In the genomic region with DNA sequence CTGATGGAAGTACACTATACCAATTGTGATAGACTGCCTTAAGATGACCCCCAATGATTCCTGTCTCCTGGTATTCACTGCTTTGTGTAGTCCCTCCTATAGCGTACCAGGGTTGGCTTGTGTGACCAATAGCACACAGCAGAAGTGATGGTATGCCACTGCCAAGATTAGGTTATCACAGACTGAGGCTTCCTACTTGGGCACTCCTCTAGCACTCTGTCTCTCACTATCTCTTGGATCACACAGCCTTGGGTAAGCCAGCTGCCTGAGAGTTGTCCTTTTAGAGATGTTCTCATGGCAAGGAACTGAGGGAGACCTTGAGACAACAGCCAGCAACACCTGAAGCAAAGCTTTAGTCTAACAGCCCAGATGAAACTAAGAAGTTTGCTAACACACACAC, we compare ENCODE assay signal across 20 cellular contexts.
"Had no signal": no experiment of that assay in that cellular context is flagged by ENCODE, and none has a peak within 500 bp of the region (broad histone marks: within the 10 kb centered on the region; RNA-seq: fewer than 3 reads in every experiment).

No MANE protein-coding gene starts in this region.

- H3K27me3 Mint-ChIP-seq: effector memory CD8-positive, alpha-beta T cell; naive B cell; natural killer cell treated with Interleukin-12 subunit alpha and Interleukin-12 subunit beta and Interleukin-15 and Interleukin-18, amount 100 ng/mL, for 72 hours; stimulated activated naive CD8-positive, alpha-beta T cell treated with anti-CD3 and anti-CD28 coated beads, Interleukin-15, amount 100 ng/mL, for 72 hours had no signal

- DNase-seq: dermis blood vessel endothelial cell; effector memory CD8-positive, alpha-beta T cell; foreskin fibroblast; gastrocnemius medialis; head of caudate nucleus; left ventricle myocardium superior; lower lobe of right lung; naive B cell; pancreas; right lobe of liver; small intestine; stimulated activated CD4-positive, alpha-beta T cell treated with anti-CD3 and anti-CD28 coated beads, Interleukin-15, amount 100 ng/mL, for 24 hours; stimulated activated CD4-positive, alpha-beta T cell treated with anti-CD3 and anti-CD28 coated beads, Interleukin-2, amount 100 ng/mL, for 48 hours; stimulated activated naive CD4-positive, alpha-beta T cell; stimulated activated naive CD8-positive, alpha-beta T cell treated with anti-CD3 and anti-CD28 coated beads, Interleukin-15, amount 100 ng/mL, for 72 hours; transverse colon; upper lobe of right lung; uterus had no signal

- H3K4me1 Mint-ChIP-seq: neural crest cell had no signal

- H3K27ac Mint-ChIP-seq: naive B cell; natural killer cell treated with Interleukin-12 subunit alpha and Interleukin-12 subunit beta and Interleukin-15 and Interleukin-18, amount 100 ng/mL, for 72 hours; stimulated activated naive CD8-positive, alpha-beta T cell treated with anti-CD3 and anti-CD28 coated beads, Interleukin-15, amount 100 ng/mL, for 72 hours had no signal

- H3K4me3 Mint-ChIP-seq: effector memory CD8-positive, alpha-beta T cell; natural killer cell treated with Interleukin-12 subunit alpha and Interleukin-12 subunit beta and Interleukin-15 and Interleukin-18, amount 100 ng/mL, for 72 hours; neural crest cell; stimulated activated naive CD8-positive, alpha-beta T cell treated with anti-CD3 and anti-CD28 coated beads, Interleukin-15, amount 100 ng/mL, for 72 hours had no signal

- H3K9me3 Mint-ChIP-seq: effector memory CD8-positive, alpha-beta T cell; naive B cell; natural killer cell treated with Interleukin-12 subunit alpha and Interleukin-12 subunit beta and Interleukin-15 and Interleukin-18, amount 100 ng/mL, for 72 hours; neural crest cell; stimulated activated naive CD8-positive, alpha-beta T cell treated with anti-CD3 and anti-CD28 coated beads, Interleukin-15, amount 100 ng/mL, for 72 hours had no signal
